In the genomic region with DNA sequence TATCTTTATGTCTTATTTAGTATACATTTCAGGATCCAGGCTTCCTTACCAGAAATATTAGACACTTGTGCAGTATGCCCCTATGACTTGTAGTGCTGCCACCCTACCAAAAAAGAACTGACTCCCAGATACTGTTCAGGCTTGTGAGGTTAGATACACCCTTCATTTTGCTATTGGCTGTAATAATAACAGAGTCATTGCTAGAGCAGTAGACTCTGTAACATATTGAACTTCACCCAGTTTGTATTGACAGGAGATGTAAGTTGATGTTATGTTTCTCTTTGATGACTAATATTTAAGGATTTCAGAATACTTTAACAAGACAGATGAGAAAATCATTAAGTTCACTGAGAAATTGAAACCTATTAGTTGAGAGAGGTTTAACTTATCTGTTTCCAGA, we compare ENCODE assay signal across 16 cellular contexts.
"Had no signal": no experiment of that assay in that cellular context is flagged by ENCODE, and none has a peak within 500 bp of the region (broad histone marks: within the 10 kb centered on the region; RNA-seq: fewer than 3 reads in every experiment).

No MANE protein-coding gene starts in this region.

- ATAC-seq: left lung, right cardiac atrium had no signal

- H3K4me1 ChIP-seq: ascending aorta, left lung, stomach, testis, upper lobe of left lung had no signal

- H3K4me1 Mint-ChIP-seq: nephron had no signal

- H3K4me3 Mint-ChIP-seq: activated T-helper 1 cell treated with anti-CD3 and anti-CD28 coated beads, Interleukin-12 subunit alpha, Interleukin-12 subunit beta, Interleukin-2, Interleukin-4 antibody, amounts not matched to agents 30 ng/mL and 10 ng/mL and 1 ng/mL, durations not matched to agents 14 hours and 24 hours and 36 hours; nephron; T-helper 2 cell treated with Interferon-gamma antibody and Interleukin-4, amounts not matched to agents 5 μg/mL and 100 μg/mL, for 36 hours had no signal

- H3K9me3 Mint-ChIP-seq: activated T-helper 1 cell treated with anti-CD3 and anti-CD28 coated beads, Interleukin-12 subunit alpha, Interleukin-12 subunit beta, Interleukin-2, Interleukin-4 antibody, amounts not matched to agents 30 ng/mL and 10 ng/mL and 1 ng/mL, durations not matched to agents 14 hours and 24 hours and 36 hours; T-helper 2 cell treated with Interferon-gamma antibody and Interleukin-4, amounts not matched to agents 5 μg/mL and 100 μg/mL, for 36 hours had no signal

- H3K27ac Mint-ChIP-seq: activated T-helper 1 cell treated with anti-CD3 and anti-CD28 coated beads, Interleukin-12 subunit alpha, Interleukin-12 subunit beta, Interleukin-2, Interleukin-4 antibody, amounts not matched to agents 30 ng/mL and 10 ng/mL and 1 ng/mL, durations not matched to agents 14 hours and 24 hours and 36 hours; nephron; T-helper 2 cell treated with Interferon-gamma antibody and Interleukin-4, amounts not matched to agents 5 μg/mL and 100 μg/mL, for 36 hours had no signal

- H3K27me3 ChIP-seq: ascending aorta, left lung, stomach, testis, upper lobe of left lung had no signal

- H3K9me3 ChIP-seq: ascending aorta, left lung, stomach, testis, upper lobe of left lung had no signal

- H3K27ac ChIP-seq: ascending aorta, epithelial cell of prostate, left lung, stomach, testis, upper lobe of left lung had no signal

- DNase-seq: activated CD4-positive, alpha-beta T cell treated with anti-CD3 and anti-CD28 coated beads, Interleukin-2, amount 50 U/mL, for 1 hour; activated CD4-positive, CD25-positive, alpha-beta regulatory T cell; activated CD8-positive, alpha-beta memory T cell treated with anti-CD3 and anti-CD28 coated beads for 24 hours; activated naive CD4-positive, alpha-beta T cell; left lung; occipital lobe; right cardiac atrium; stomach; testis; upper lobe of left lung had no signal

- H3K4me3 ChIP-seq: ascending aorta, left lung, smooth muscle cell, stomach, testis, upper lobe of left lung had no signal

- H3K4me2 ChIP-seq: smooth muscle cell had no signal
